Comparison of ENCODE assay signal across 8 cellular contexts in genomic region chr7:4775281-4776159, GRCh38. TPM values are rescaled to one million over a fixed set of nuclear protein-coding genes. Genes with fewer than 3 reads are reported as not detected.
DNase-seq lines count a peak whose midpoint lies in the region; ATAC-seq and TF ChIP-seq lines count a peak whose summit lies in the region.

Gene AP5Z1 (plus strand): TSS chr7:4775623. CDS start chr7:4775716, 93 bp downstream.

- peak; percentile 98 for ATAC-seq in stimulated activated naive CD8-positive, alpha-beta T cell treated with anti-CD3 and anti-CD28 coated beads, Interleukin-15, Interleukin-2, amounts not matched to agents 100 U/mL and 50 U/mL, for 24 hours

- TF ChIP-seq CTCF in H9 (conservative IDR thresholded peaks at IDR 0.05) (no peak), fibroblast of pulmonary artery (IDR thresholded peaks at IDR 0.05; ENCODE audit: low read length, missing control alignments) (no peak), nephron (IDR thresholded peaks at IDR 0.05; ENCODE audit: unreplicated experiment in 3 of 3) (no peak)

- H3K4ac ChIP-seq in H9 (ENCODE audit: low read depth, low read length): no peak within 1 kb of the TSS

- peak within 1 kb of the TSS; percentile 85 for H3K4me2 ChIP-seq in H9 (ENCODE audit: insufficient read depth, insufficient read length, low read length)

- peak within 1 kb of the TSS; percentile 67 for H3K9ac ChIP-seq in H9 (ENCODE audit: extremely low read depth, insufficient read length, low read length)

- H4K20me1 ChIP-seq in H9 (ENCODE audit: control insufficient read depth, insufficient read depth, insufficient read length): no peaks in the 10 kb centered on the region

- H3K4me1 Mint-ChIP-seq in H9: peaks cover 12 to 15% of the 10 kb centered on the region in 2 experiments
- H3K4me1 Mint-ChIP-seq in nephron: peaks cover 22% of the 10 kb centered on the region

- no peaks in the 10 kb centered on the region for H3K9me3 ChIP-seq in H9 (ENCODE audit: control insufficient read depth, low read depth, low read length)

- H3T11ph ChIP-seq in H9 (ENCODE audit: low read length): no peak within 1 kb of the TSS

- H3K4me3 Mint-ChIP-seq in H9 (peak within 1 kb of the TSS; percentile 97 to 99), nephron (peak within 1 kb of the TSS; percentile 98 to 100 (median 99))

- no peak within 1 kb of the TSS for H2AFZ ChIP-seq in H9 (ENCODE audit: low read length)

- H3K79me2 ChIP-seq in H9 (ENCODE audit: insufficient read depth, low read length): no peaks in the 10 kb centered on the region; the same call in 1 of the 2 replicates

- in situ Hi-C loops in G401 (cut with HindIII; ENCODE audit: low sequenced_read_pairs): no loop called here

- H3K27me3 ChIP-seq in H9 (ENCODE audit: insufficient read depth, low read length): no peaks in the 10 kb centered on the region

- H3K27ac Mint-ChIP-seq in H9 (peak within 1 kb of the TSS; percentile 90 to 97 (median 94)), nephron (peak within 1 kb of the TSS; percentile 87 to 97 (median 93))

- peaks cover 3% of the 10 kb centered on the region for H3K79me1 ChIP-seq in H9 (ENCODE audit: insufficient read depth, low read depth, low read length, poor library complexity, severe bottlenecking)

- H2BK20ac ChIP-seq in H9 (ENCODE audit: low read depth, low read length, poor library complexity, severe bottlenecking): no peak within 1 kb of the TSS

- H2BK5ac ChIP-seq in H9 (ENCODE audit: insufficient read length, low read length): peak within 1 kb of the TSS; percentile 35

- H3K56ac ChIP-seq in H9 (ENCODE audit: insufficient read length, low read depth, low read length): no peak within 1 kb of the TSS

- H2AK5ac ChIP-seq in H9 (ENCODE audit: insufficient read length, low read length): no peak within 1 kb of the TSS

- peak within 1 kb of the TSS; percentile 51 for H3K14ac ChIP-seq in H9 (ENCODE audit: insufficient read depth, low read length)

- H3K27ac ChIP-seq in H9 (ENCODE audit: insufficient read length, low read depth, low read length): no peak within 1 kb of the TSS

- H3K9me3 Mint-ChIP-seq in H9 (no peaks in the 10 kb centered on the region), nephron (no peaks in the 10 kb centered on the region)

- H3K18ac ChIP-seq in H9 (ENCODE audit: insufficient read length, low read depth, low read length): peak within 1 kb of the TSS; percentile 32

- no peaks in the 10 kb centered on the region for H3K4me1 ChIP-seq in H9 (ENCODE audit: insufficient read depth, low read length)

- no peak within 1 kb of the TSS for H2BK15ac ChIP-seq in H9 (ENCODE audit: low read depth, low read length)

- H4K91ac ChIP-seq in H9 (ENCODE audit: insufficient read length, low read depth, low read length): peak within 1 kb of the TSS; percentile 44

- peaks cover 0 to 18% (median 0%) of the 10 kb centered on the region in 3 experiments; a peak in 3 of 7 replicates for H3K36me3 Mint-ChIP-seq in H9 (ENCODE audit: insufficient read depth in 1 of 3, low read depth in 3 of 3)
- H3K36me3 Mint-ChIP-seq in nephron (ENCODE audit: low read depth): peaks cover 3% of the 10 kb centered on the region

- H2BK120ac ChIP-seq in H9 (ENCODE audit: low read depth, low read length, poor library complexity, severe bottlenecking): no peak within 1 kb of the TSS

- peaks cover 3% of the 10 kb centered on the region; the same call in 1 of the 2 replicates for H3K27me3 Mint-ChIP-seq in H9 (ENCODE audit: low read depth)
- no peaks in the 10 kb centered on the region for H3K27me3 Mint-ChIP-seq in nephron (ENCODE audit: low read depth)

- H4K5ac ChIP-seq in H9 (ENCODE audit: insufficient read length, low read depth, low read length): peak within 1 kb of the TSS; percentile 10

- H3K23me2 ChIP-seq in H9 (ENCODE audit: insufficient read length, low read depth, low read length, poor library complexity, severe bottlenecking): peaks cover 15% of the 10 kb centered on the region

- DNase-seq in G401 (ENCODE audit: low spot score) (peak; percentile 97), H9 (peak; percentile 96), M059J (ENCODE audit: low read depth) (peak; percentile 95), SHP77 treated with DMSO at 0.1 percent for 48 hours (lab: John Stamatoyannopoulos, UW) (peak; percentile 97), fibroblast of pulmonary artery (ENCODE audit: low read depth) (peak; percentile 97)
- DNase-seq in activated effector memory CD4-positive, alpha-beta T cell treated with anti-CD3 and anti-CD28 coated beads, Interleukin-2, amount 50 U/mL, for 16 hours: peak; percentile 98
- DNase-seq in stimulated activated naive CD8-positive, alpha-beta T cell treated with anti-CD3 and anti-CD28 coated beads, Interleukin-15, Interleukin-2, amounts not matched to agents 100 U/mL and 50 U/mL, for 24 hours: peak; percentile 96

- WGBS in H9 (ENCODE audit: extremely low coverage, insufficient read length, low lambda C conversion rate): no CpG with 5 or more reads among the region's 70 CpGs

- no peak within 1 kb of the TSS for H3K23ac ChIP-seq in H9 (ENCODE audit: insufficient read length, low read depth, low read length)

- no peak within 1 kb of the TSS for H2BK12ac ChIP-seq in H9 (ENCODE audit: insufficient read length, low read depth, low read length)

- peak within 1 kb of the TSS; percentile 99 for H3K4me3 ChIP-seq in fibroblast of pulmonary artery (replicated peaks; ENCODE audit: low read depth, low read length)

- no peak within 1 kb of the TSS for H4K8ac ChIP-seq in H9 (replicated peaks; ENCODE audit: insufficient read length, low read depth, low read length)

RNA-seq across cellular contexts. Expression of gene AP5Z1, which starts in this region (rescaled TPM):
- total RNA-seq in G401 (2014; rRNA removed; shearing (Covaris generic)): 53.5 and 56.9 TPM in 2 replicates
- 38.3 and 39.2 TPM in 2 replicates for total RNA-seq in H9 (2021)
- total RNA-seq in M059J (2014; rRNA removed; shearing (Covaris generic)): 15.4 and 22.7 TPM in 2 replicates
